Comparison of ENCODE assay signal across 18 cellular contexts in genomic region chr1:91546876-91547275, GRCh38. TPM values are rescaled to one million over a fixed set of nuclear protein-coding genes. Genes with fewer than 3 reads are reported as not detected.
DNase-seq lines count a peak whose midpoint lies in the region; ATAC-seq, FAIRE-seq and TF ChIP-seq lines count a peak whose summit lies in the region.
"Had no signal": no experiment of that assay in that cellular context is flagged by ENCODE, and none has a peak within 500 bp of the region (broad histone marks: within the 10 kb centered on the region; RNA-seq: fewer than 3 reads in every experiment).

No MANE protein-coding gene starts in this region.

- H3K27me3 ChIP-seq in cardiac muscle cell, result no peaks in the 10 kb centered on the region
- H3K27me3 ChIP-seq: Peyer's patch had no signal

- H3K4me1 ChIP-seq in cardiac muscle cell (ENCODE audit: low read depth), result no peaks in the 10 kb centered on the region
- H3K4me1 ChIP-seq: Caco-2, Peyer's patch had no signal

- H3K36me3 ChIP-seq in cardiac muscle cell, result no peaks in the 10 kb centered on the region
- H3K36me3 ChIP-seq: Peyer's patch had no signal

- no peak for ATAC-seq in GM21529 (IDR thresholded peaks at IDR 0.05; ENCODE audit: unreplicated experiment)

- H3K27ac ChIP-seq in cardiac muscle cell, result no peak overlapping the region
- H3K27ac ChIP-seq: Peyer's patch had no signal

- peak; percentile 29 for TF ChIP-seq CTCF in cardiac muscle cell (IDR thresholded peaks at IDR 0.05; ENCODE audit: low read depth, low read length)

- no peaks in the 10 kb centered on the region for H3K9me3 ChIP-seq in cardiac muscle cell (ENCODE audit: low read depth)
- H3K9me3 ChIP-seq: Caco-2, Peyer's patch had no signal

- DNase-seq in DMS53 (lab: John Stamatoyannopoulos, UW), result peak; percentile 58
- DNase-seq in DMS53 treated with DMSO at 0.1 percent for 48 hours (lab: John Stamatoyannopoulos, UW; ENCODE audit: unreplicated experiment), result no peak
- peak; percentile 16 for DNase-seq in LHCN-M2 (ENCODE audit: low read depth)
- DNase-seq in cardiac muscle cell (ENCODE audit: low read depth in 1 of 2, low spot score in 1 of 2), result peak in 1 of 2 donors; percentile 38
- DNase-seq in renal cortical epithelial cell (ENCODE audit: low read depth), result peak; percentile 21
- DNase-seq in GM19239 (ENCODE audit: insufficient read length, low spot score), result no peak
- DNase-seq in DMS153 (lab: John Stamatoyannopoulos, UW), result no peak
- DNase-seq: 8988T; activated T-cell treated with anti-CD3 and anti-CD28 coated beads, Interleukin-2, amount 50 U/mL, for 1 hour; Caco-2; cerebellar nuclear complex; GF-D8; NCI-H187 treated with DMSO at 0.1 percent for 48 hours; NCI-H526 treated with DMSO at 0.1 percent for 48 hours; Peyer's patch; stimulated activated naive CD4-positive, alpha-beta T cell treated with Interleukin-2 at 50 U/mL for 16 hours had no signal

- no peak for FAIRE-seq in GM19239 (lab: Jason Lieb, UNC)
- FAIRE-seq: small intestine had no signal

- no peak overlapping the region for H3K4me3 ChIP-seq in cardiac muscle cell
- H3K4me3 ChIP-seq: Peyer's patch had no signal

RNA-seq across cellular contexts. Expression of gene CDC7, which starts 46.2 kb away (rescaled TPM):
- 13.0 and 14.5 TPM in 2 replicates for total RNA-seq in LHCN-M2 (2014; rRNA removed)
- 2.0 TPM for polyA plus RNA-seq in LHCN-M2 (2012)
- 5.4 and 7.6 TPM in 2 replicates for total RNA-seq in cardiac muscle cell
- polyA plus RNA-seq in cardiac muscle cell, result 4.7 and 7.8 TPM in 2 replicates
- total RNA-seq in renal cortical epithelial cell, result 4.7 and 6.1 TPM in 2 replicates

Comparison
In these comparisons a context has a peak if more than half of its experiments do, and no peak if none do; other contexts are left out.
1. DNase-seq: peak in DMS53 (single experiment), LHCN-M2 (single experiment) and renal cortical epithelial cell (single experiment); none in DMS53 treated with DMSO at 0.1 percent for 48 hours (single experiment), GM19239 (single experiment) and DMS153 (single experiment).